In genomic region chr1:31633117-31633516, GRCh38 we compare ENCODE assay signal across 9 cellular contexts. TPM values are rescaled to one million over a fixed set of nuclear protein-coding genes. Genes with fewer than 3 reads are reported as not detected.
DNase-seq lines count a peak whose midpoint lies in the region; ATAC-seq and TF ChIP-seq lines count a peak whose summit lies in the region.
"Had no signal": no experiment of that assay in that cellular context is flagged by ENCODE, and none has a peak within 500 bp of the region (broad histone marks: within the 10 kb centered on the region; RNA-seq: fewer than 3 reads in every experiment).

No MANE protein-coding gene starts in this region.

- peak; percentile 84 for TF ChIP-seq CTCF in 22Rv1 (IDR thresholded peaks at IDR 0.05)
- peak; percentile 45 for TF ChIP-seq CTCF in GM06990 (IDR thresholded peaks at IDR 0.05; ENCODE audit: insufficient read depth, low read length, poor library complexity, severe bottlenecking)
- peak; percentile 53 for TF ChIP-seq CTCF in SK-N-SH (IDR thresholded peaks at IDR 0.05)
- TF ChIP-seq CTCF in hepatocyte (IDR thresholded peaks at IDR 0.05; ENCODE audit: poor library complexity), result peak; percentile 39
- no peak for TF ChIP-seq CTCF in natural killer cell (IDR thresholded peaks at IDR 0.05)
- TF ChIP-seq CTCF in sigmoid colon (IDR thresholded peaks at IDR 0.05), result peak in 2 of 4 experiments; percentile 12 to 22

- H3K9me3 ChIP-seq in SK-N-SH (no peaks in the 10 kb centered on the region), hepatocyte (ENCODE audit: low read depth) (no peaks in the 10 kb centered on the region), sigmoid colon (no peaks in the 10 kb centered on the region)

- H3K27ac Mint-ChIP-seq in natural killer cell, result no peak overlapping the region
- H3K27ac Mint-ChIP-seq: memory B cell had no signal

- no peak overlapping the region for H3K4me3 Mint-ChIP-seq in natural killer cell
- H3K4me3 Mint-ChIP-seq: memory B cell had no signal

- WGBS in SK-N-SH (ENCODE audit: low lambda C conversion rate), result 79% methylated on average over 4 of the region's 4 CpGs
- WGBS in hepatocyte (ENCODE audit: low lambda C conversion rate, missing lambda C conversion rate), result 83% methylated on average over 4 of the region's 4 CpGs
- 41 to 71% methylated on average over 4 of the region's 4 CpGs for WGBS in sigmoid colon, 2 donors

- no peaks in the 10 kb centered on the region for H3F3A ChIP-seq in SK-N-SH (replicated peaks; ENCODE audit: insufficient read depth)

- no peak overlapping the region for H3K9ac ChIP-seq in SK-N-SH

- no peak for TF ChIP-seq POLR2A in sigmoid colon (IDR thresholded peaks at IDR 0.05)

- no peak for TF ChIP-seq RAD21 in SK-N-SH (IDR thresholded peaks at IDR 0.05; ENCODE audit: low read length)

- no peak overlapping the region for H3K4me3 ChIP-seq in GM06990 (replicated peaks; ENCODE audit: low read depth, low read length)
- no peak overlapping the region for H3K4me3 ChIP-seq in SK-N-SH (ENCODE audit: low read depth in 2 of 2, low read length in 1 of 2)
- no peak overlapping the region for H3K4me3 ChIP-seq in hepatocyte
- no peak overlapping the region for H3K4me3 ChIP-seq in sigmoid colon

- H3K27me3 ChIP-seq in GM06990 (replicated peaks; ENCODE audit: control insufficient read depth, insufficient read depth, low read length) (no peaks in the 10 kb centered on the region), SK-N-SH (ENCODE audit: insufficient read depth) (no peaks in the 10 kb centered on the region), hepatocyte (no peaks in the 10 kb centered on the region), sigmoid colon (no peaks in the 10 kb centered on the region)

- H3K27ac ChIP-seq in 22Rv1 (no peak overlapping the region), SK-N-SH (ENCODE audit: low read depth in 2 of 2, low read length in 1 of 2) (no peak overlapping the region), hepatocyte (no peak overlapping the region), sigmoid colon (no peak overlapping the region)

- no peaks in the 10 kb centered on the region for H3K9me2 ChIP-seq in SK-N-SH
- no peaks in the 10 kb centered on the region for H3K9me2 ChIP-seq in hepatocyte (replicated peaks; ENCODE audit: insufficient read depth)

- H3K4me1 Mint-ChIP-seq in natural killer cell, result peaks cover 25 to 26% of the 10 kb centered on the region in 2 donors

- CTCF ChIA-PET in SK-N-SH (lab: Yijun Ruan, JAX), result interaction anchor here (0.7 to 2.3 kb wide), 7 partner anchors 9 to 64 kb away, joined by 3 to 10 read pairs (median 3); partner anchors contain the start of genes HCRTR1 and PEF1

- no peak for ATAC-seq in natural killer cell
- ATAC-seq in activated CD4-positive, CD25-positive, alpha-beta regulatory T cell treated with anti-CD3 and anti-CD28 coated beads, Interleukin-2, amount 50 U/mL, for 24 hours, result no peak

- TF ChIP-seq EP300 in SK-N-SH (IDR thresholded peaks at IDR 0.05; ENCODE audit: borderline replicate concordance in 1 of 2, low read depth in 1 of 2, low read length in 1 of 2) (no peak), sigmoid colon (IDR thresholded peaks at IDR 0.05) (no peak)

- intact Hi-C loops in natural killer cell (cut with micrococcal nuclease) (no loop called here), sigmoid colon (cut with DNase I) (no loop called here)

- peaks cover 35% of the 10 kb centered on the region for H3K36me3 ChIP-seq in GM06990 (ENCODE audit: control insufficient read depth, insufficient read depth, low read length)
- H3K36me3 ChIP-seq in SK-N-SH (replicated peaks in 1 of 2; ENCODE audit: control insufficient read depth in 1 of 2, insufficient read depth in 2 of 2, low read length in 1 of 2), result peaks cover 8 to 52% of the 10 kb centered on the region in 2 experiments
- no peaks in the 10 kb centered on the region for H3K36me3 ChIP-seq in hepatocyte (replicated peaks; ENCODE audit: insufficient read depth, low read depth)
- peaks cover 0 to 68% (median 39%) of the 10 kb centered on the region in 4 donors for H3K36me3 ChIP-seq in sigmoid colon

- H2AFZ ChIP-seq in SK-N-SH (ENCODE audit: low read depth), result no peak overlapping the region
- no peak overlapping the region for H2AFZ ChIP-seq in hepatocyte

- no peak for DNase-seq in GM06990 (ENCODE audit: extremely low read depth, insufficient read length)
- DNase-seq in SK-N-SH, result no peak
- DNase-seq in hepatocyte (ENCODE audit: low spot score), result peak; percentile 27
- no peak for DNase-seq in natural killer cell
- no peak for DNase-seq in DMS79 (lab: John Stamatoyannopoulos, UW)
- DNase-seq in sigmoid colon, result no peak

- peaks cover 28% of the 10 kb centered on the region for H4K20me1 ChIP-seq in SK-N-SH (ENCODE audit: insufficient read depth)
- H4K20me1 ChIP-seq in hepatocyte (ENCODE audit: insufficient read depth, poor library complexity, severe bottlenecking), result peaks cover 25% of the 10 kb centered on the region

- no peak overlapping the region for H3K4me2 ChIP-seq in SK-N-SH
- H3K4me2 ChIP-seq in hepatocyte, result no peak overlapping the region

- H3K4me1 ChIP-seq in SK-N-SH (ENCODE audit: control insufficient read depth in 1 of 2, insufficient read depth in 2 of 2, low read depth in 1 of 2, low read length in 1 of 2), result peaks cover 0 to 38% of the 10 kb centered on the region in 2 experiments; a peak in 3 of 4 replicates
- H3K4me1 ChIP-seq in hepatocyte (ENCODE audit: insufficient read depth), result no peaks in the 10 kb centered on the region
- H3K4me1 ChIP-seq in sigmoid colon, result peaks cover 0 to 36% (median 10%) of the 10 kb centered on the region in 4 donors

- peaks cover 38% of the 10 kb centered on the region for H3K79me2 ChIP-seq in SK-N-SH (ENCODE audit: insufficient read depth)
- H3K79me2 ChIP-seq in hepatocyte, result peaks cover 46% of the 10 kb centered on the region

- POLR2A ChIA-PET in SK-N-SH (lab: Yijun Ruan, JAX), result no interaction called here

- H3K27me3 Mint-ChIP-seq in natural killer cell (ENCODE audit: low read depth in 2 of 2), result no peaks in the 10 kb centered on the region
- H3K27me3 Mint-ChIP-seq: memory B cell had no signal

- H3K36me3 Mint-ChIP-seq in natural killer cell, result no peaks in the 10 kb centered on the region

- no peaks in the 10 kb centered on the region for H3K9me3 Mint-ChIP-seq in natural killer cell
- H3K9me3 Mint-ChIP-seq: memory B cell had no signal

TF ChIP-seq in SK-N-SH, 30 proteins besides CTCF, POLR2A, EP300 and RAD21 (continues in another document):
- TF ChIP-seq PBX3 (IDR thresholded peaks at IDR 0.05) (no peak), POLR2AphosphoS5 (IDR thresholded peaks at IDR 0.05; ENCODE audit: low read depth, low read length) (no peak), SIN3A (IDR thresholded peaks at IDR 0.05; ENCODE audit: borderline replicate concordance, low read depth, low read length) (no peak), ZBTB33 (IDR thresholded peaks at IDR 0.05; ENCODE audit: borderline replicate concordance, low read depth) (no peak), YY1 (IDR thresholded peaks at IDR 0.05; ENCODE audit: low read depth) (no peak), MAX (IDR thresholded peaks at IDR 0.05; ENCODE audit: low read depth) (no peak)

RNA-seq across cellular contexts. Expression of gene PEF1, which starts 11.6 kb away (rescaled TPM):
- polyA plus RNA-seq in SK-N-SH (2012; rRNA removed) (51.9 and 63.4 TPM in 2 replicates), hepatocyte (85.5 and 89.0 TPM in 2 replicates), sigmoid colon (10 to 100 TPM; 56.5 to 74.2 (median 66.4) TPM)
- polyA plus RNA-seq in SK-N-SH (2012; cell fraction: cytosol; rRNA removed), result 37.2 and 46.8 TPM in 2 replicates
- polyA plus RNA-seq in SK-N-SH (2012; cell fraction: nucleus; rRNA removed), result 54.1 and 56.9 TPM in 2 replicates
- total RNA-seq in hepatocyte (70.7 and 85.9 TPM in 2 replicates), natural killer cell (10 to 100 TPM; 48.9 to 62.8 (median 49.9) TPM), sigmoid colon (10 to 100 TPM; 52.9 to 87.4 (median 65.7) TPM)

RNA-seq across cellular contexts. Expression of gene HCRTR1, which starts 15.6 kb away (rescaled TPM):
- 0.03 TPM in 1 of 2 replicates, not detected in the other for polyA plus RNA-seq in SK-N-SH (2012; rRNA removed)
- polyA plus RNA-seq in SK-N-SH (2012; cell fraction: cytosol; rRNA removed), result 0.05 TPM in 1 of 2 replicates, not detected in the other
- polyA plus RNA-seq in SK-N-SH (2012; cell fraction: nucleus; rRNA removed), result 0.06 TPM in 1 of 2 replicates, not detected in the other
- 0.28 TPM in 1 of 2 replicates, not detected in the other for total RNA-seq in hepatocyte
- polyA plus RNA-seq in hepatocyte, result 0.68 TPM in 1 of 2 replicates, not detected in the other
- total RNA-seq in natural killer cell, result not detected
- total RNA-seq in sigmoid colon, result not detected
- under 1 TPM in 1 of 3 donors, not detected in 2; 0.03 TPM for polyA plus RNA-seq in sigmoid colon

RNA-seq across cellular contexts. Expression of gene TINAGL1, which starts 56.8 kb away (rescaled TPM):
- 0.23 TPM in 1 of 2 replicates, not detected in the other for polyA plus RNA-seq in SK-N-SH (2012; rRNA removed)
- polyA plus RNA-seq in SK-N-SH (2012; cell fraction: cytosol; rRNA removed), result 0.01 and 0.03 TPM in 2 replicates
- 0.07 and 0.10 TPM in 2 replicates for polyA plus RNA-seq in SK-N-SH (2012; cell fraction: nucleus; rRNA removed)
- 46.2 and 58.3 TPM in 2 replicates for total RNA-seq in hepatocyte
- polyA plus RNA-seq in hepatocyte, result 64.4 and 69.4 TPM in 2 replicates
- not detected for total RNA-seq in natural killer cell
- total RNA-seq in sigmoid colon, result 100 to 1,000 TPM in 3 of 4 donors, 10 to 100 TPM in 1; 62.9 to 238 (median 132) TPM
- polyA plus RNA-seq in sigmoid colon, result 10 to 100 TPM; 21.0 to 87.9 (median 40.9) TPM

Comparison
In these comparisons a context has a peak if more than half of its experiments do, and no peak if none do; other contexts are left out.
1. RNA of gene TINAGL1, which starts 56.8 kb away (total RNA-seq): 62.9 to 238 TPM in sigmoid colon and 46.2 to 58.3 TPM in hepatocyte; not detected in natural killer cell; every median in the first group is over 10 times any median in the second.